Comparison of ENCODE assay signal across 19 cellular contexts in the genomic region with DNA sequence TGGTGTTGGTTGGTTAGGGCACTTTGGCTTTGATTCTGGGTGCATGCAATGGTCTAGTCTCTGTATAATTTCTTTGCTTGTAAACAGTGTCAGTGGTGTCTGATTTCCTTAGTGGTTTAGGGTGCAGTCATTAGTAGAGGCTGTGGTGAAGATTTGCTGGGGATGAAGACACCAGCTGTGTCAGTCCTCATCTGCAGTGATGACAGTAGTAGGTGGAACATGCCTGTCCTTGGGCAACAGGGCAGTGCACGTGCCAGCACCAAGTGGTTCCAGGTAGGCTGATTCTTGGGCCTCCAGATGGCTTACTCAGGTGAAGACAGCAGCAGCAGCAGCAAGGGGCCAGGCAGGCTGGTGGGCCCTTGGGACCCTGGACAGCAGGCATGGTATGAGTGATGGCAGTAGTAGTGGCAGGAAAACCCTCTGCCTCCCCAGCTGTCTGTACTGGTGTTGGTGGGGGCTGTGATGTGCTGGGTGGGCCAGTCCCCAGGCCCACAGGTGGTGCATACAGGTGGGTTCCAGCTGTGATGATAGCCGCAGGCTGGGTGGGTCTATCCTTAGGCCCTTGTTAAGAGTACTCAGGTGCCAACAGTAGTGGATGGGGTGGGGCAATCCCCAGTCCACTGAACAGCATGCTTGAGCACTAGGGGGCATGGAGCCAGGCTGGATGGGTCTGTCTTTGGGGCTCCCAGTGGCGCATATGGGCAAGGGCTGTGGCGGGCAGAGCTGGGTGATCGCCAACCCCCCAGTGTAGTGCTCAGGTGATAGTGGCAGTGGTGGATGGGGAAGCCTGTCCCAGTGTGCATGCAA.
DNase-seq lines count a peak whose midpoint lies in the region; ATAC-seq and TF ChIP-seq lines count a peak whose summit lies in the region.
"Had no signal": no experiment of that assay in that cellular context is flagged by ENCODE, and none has a peak within 500 bp of the region (broad histone marks: within the 10 kb centered on the region; RNA-seq: fewer than 3 reads in every experiment).

No MANE protein-coding gene starts in this region.

- H3K4me1 ChIP-seq in KMS-11 (ENCODE audit: low read depth, poor library complexity, severe bottlenecking) (peaks cover 74% of the 10 kb centered on the region), tibial nerve (no peaks in the 10 kb centered on the region)
- H3K4me1 ChIP-seq: body of pancreas, colonic mucosa had no signal

- H2AFZ ChIP-seq in KMS-11 (ENCODE audit: low read depth), result 0 out of 2 replicates have a peak overlapping the region, but pooled peaks have one; percentile 42

- H3K4me2 ChIP-seq in KMS-11, result peak overlapping the region; percentile 13

- peaks cover 2% of the 10 kb centered on the region for H3K9me3 Mint-ChIP-seq in activated CD4-positive, alpha-beta T cell treated with anti-CD3 and anti-CD28 coated beads, Interleukin-2, amount 10 ng/mL, durations not matched to agents 7 days and 5 days
- H3K9me3 Mint-ChIP-seq in activated T-helper 2 cell treated with anti-CD3 and anti-CD28 coated beads, Interferon-gamma antibody, Interleukin-2, Interleukin-4, amounts not matched to agents 10 μg/mL and 5 μg/mL and 100 μg/mL, durations not matched to agents 14 hours and 24 hours and 36 hours, result no peaks in the 10 kb centered on the region
- no peaks in the 10 kb centered on the region for H3K9me3 Mint-ChIP-seq in stimulated activated effector memory CD8-positive, alpha-beta T cell treated with anti-CD3 and anti-CD28 coated beads, Interleukin-12 subunit alpha, Interleukin-12 subunit beta, amount 100 ng/mL, for 72 hours
- H3K9me3 Mint-ChIP-seq: activated naive CD4-positive, alpha-beta T cell treated with anti-CD3 and anti-CD28 coated beads, Interleukin-2, amount 50 U/mL, for 24 hours; CD4-positive, CD25-positive, alpha-beta regulatory T cell had no signal

- 97 to 98% methylated on average over 4 to 5 of the region's 5 CpGs for WGBS in tibial nerve, 2 donors

- CTCF ChIA-PET in activated CD4-positive, alpha-beta T cell treated with anti-CD3 and anti-CD28 coated beads, Interleukin-2, amount 10 ng/mL, durations not matched to agents 7 days and 5 days (lab: Charles Lee), result interaction anchor here (1.0 to 1.1 kb wide), 2 partner anchors 10 kb away, joined by 3 to 4 read pairs; no protein-coding TSS in a partner anchor

- peak overlapping the region; percentile 91 for H3K27ac Mint-ChIP-seq in activated CD4-positive, alpha-beta T cell treated with anti-CD3 and anti-CD28 coated beads, Interleukin-2, amount 10 ng/mL, durations not matched to agents 7 days and 5 days
- H3K27ac Mint-ChIP-seq in activated T-helper 2 cell treated with anti-CD3 and anti-CD28 coated beads, Interferon-gamma antibody, Interleukin-2, Interleukin-4, amounts not matched to agents 10 μg/mL and 5 μg/mL and 100 μg/mL, durations not matched to agents 14 hours and 24 hours and 36 hours, result peak overlapping the region; percentile 91
- H3K27ac Mint-ChIP-seq in stimulated activated effector memory CD8-positive, alpha-beta T cell treated with anti-CD3 and anti-CD28 coated beads, Interleukin-12 subunit alpha, Interleukin-12 subunit beta, amount 100 ng/mL, for 72 hours, result no peak overlapping the region
- H3K27ac Mint-ChIP-seq: activated naive CD4-positive, alpha-beta T cell treated with anti-CD3 and anti-CD28 coated beads, Interleukin-2, amount 50 U/mL, for 24 hours; immature natural killer cell had no signal

- H3K9ac ChIP-seq in KMS-11, result no peak overlapping the region

- H3K27me3 Mint-ChIP-seq in activated CD4-positive, alpha-beta T cell treated with anti-CD3 and anti-CD28 coated beads, Interleukin-2, amount 10 ng/mL, durations not matched to agents 7 days and 5 days, result no peaks in the 10 kb centered on the region
- no peaks in the 10 kb centered on the region for H3K27me3 Mint-ChIP-seq in activated T-helper 2 cell treated with anti-CD3 and anti-CD28 coated beads, Interferon-gamma antibody, Interleukin-2, Interleukin-4, amounts not matched to agents 10 μg/mL and 5 μg/mL and 100 μg/mL, durations not matched to agents 14 hours and 24 hours and 36 hours (ENCODE audit: low read depth)

- TF ChIP-seq EP300 in tibial nerve (IDR thresholded peaks at IDR 0.05), result no peak

- TF ChIP-seq POLR2A in tibial nerve (IDR thresholded peaks at IDR 0.05), result no peak

- H3K27me3 ChIP-seq in KMS-11 (ENCODE audit: insufficient read depth, low read depth), result no peaks in the 10 kb centered on the region
- H3K27me3 ChIP-seq in MG63, result no peaks in the 10 kb centered on the region
- H3K27me3 ChIP-seq in tibial nerve, result no peaks in the 10 kb centered on the region
- H3K27me3 ChIP-seq: body of pancreas, colonic mucosa, heart right ventricle, ovary had no signal

- H3K36me3 ChIP-seq in KMS-11 (ENCODE audit: insufficient read depth), result no peaks in the 10 kb centered on the region
- H3K36me3 ChIP-seq in MG63, result no peaks in the 10 kb centered on the region
- no peaks in the 10 kb centered on the region for H3K36me3 ChIP-seq in tibial nerve
- H3K36me3 ChIP-seq: colonic mucosa, heart right ventricle, ovary had no signal

- peaks cover 12% of the 10 kb centered on the region for H3K36me3 Mint-ChIP-seq in activated CD4-positive, alpha-beta T cell treated with anti-CD3 and anti-CD28 coated beads, Interleukin-2, amount 10 ng/mL, durations not matched to agents 7 days and 5 days (ENCODE audit: low read depth)
- H3K36me3 Mint-ChIP-seq in activated T-helper 2 cell treated with anti-CD3 and anti-CD28 coated beads, Interferon-gamma antibody, Interleukin-2, Interleukin-4, amounts not matched to agents 10 μg/mL and 5 μg/mL and 100 μg/mL, durations not matched to agents 14 hours and 24 hours and 36 hours (ENCODE audit: low read depth), result peaks cover 34% of the 10 kb centered on the region
- H3K36me3 Mint-ChIP-seq in stimulated activated effector memory CD8-positive, alpha-beta T cell treated with anti-CD3 and anti-CD28 coated beads, Interleukin-12 subunit alpha, Interleukin-12 subunit beta, amount 100 ng/mL, for 72 hours, result no peaks in the 10 kb centered on the region
- H3K36me3 Mint-ChIP-seq: activated naive CD4-positive, alpha-beta T cell treated with anti-CD3 and anti-CD28 coated beads, Interleukin-2, amount 50 U/mL, for 24 hours; CD4-positive, CD25-positive, alpha-beta regulatory T cell; immature natural killer cell had no signal

- peak overlapping the region; percentile 68 for H3K4me3 Mint-ChIP-seq in activated CD4-positive, alpha-beta T cell treated with anti-CD3 and anti-CD28 coated beads, Interleukin-2, amount 10 ng/mL, durations not matched to agents 7 days and 5 days
- peak overlapping the region; percentile 81 for H3K4me3 Mint-ChIP-seq in activated T-helper 2 cell treated with anti-CD3 and anti-CD28 coated beads, Interferon-gamma antibody, Interleukin-2, Interleukin-4, amounts not matched to agents 10 μg/mL and 5 μg/mL and 100 μg/mL, durations not matched to agents 14 hours and 24 hours and 36 hours (ENCODE audit: low read depth)
- no peak overlapping the region for H3K4me3 Mint-ChIP-seq in stimulated activated effector memory CD8-positive, alpha-beta T cell treated with anti-CD3 and anti-CD28 coated beads, Interleukin-12 subunit alpha, Interleukin-12 subunit beta, amount 100 ng/mL, for 72 hours
- H3K4me3 Mint-ChIP-seq: activated naive CD4-positive, alpha-beta T cell treated with anti-CD3 and anti-CD28 coated beads, Interleukin-2, amount 50 U/mL, for 24 hours; CD4-positive, CD25-positive, alpha-beta regulatory T cell; immature natural killer cell had no signal

- TF ChIP-seq CTCF in KMS-11 (conservative IDR thresholded peaks at IDR 0.05; ENCODE audit: low read depth, low read length), result no peak
- TF ChIP-seq CTCF in tibial nerve (IDR thresholded peaks at IDR 0.05), result no peak

- peak; percentile 75 for ATAC-seq in stimulated activated effector memory CD8-positive, alpha-beta T cell treated with anti-CD3 and anti-CD28 coated beads, Interleukin-12 subunit alpha, Interleukin-12 subunit beta, amount 100 ng/mL, for 72 hours
- ATAC-seq in HG03108 (IDR thresholded peaks at IDR 0.05; ENCODE audit: unreplicated experiment), result no peak
- ATAC-seq: body of pancreas had no signal

- POLR2A ChIA-PET in activated CD4-positive, alpha-beta T cell treated with anti-CD3 and anti-CD28 coated beads, Interleukin-2, amount 10 ng/mL, durations not matched to agents 7 days and 5 days (lab: Charles Lee), result no interaction called here

- peaks cover 60% of the 10 kb centered on the region for H3K4me1 Mint-ChIP-seq in activated CD4-positive, alpha-beta T cell treated with anti-CD3 and anti-CD28 coated beads, Interleukin-2, amount 10 ng/mL, durations not matched to agents 7 days and 5 days
- peaks cover 72% of the 10 kb centered on the region for H3K4me1 Mint-ChIP-seq in activated T-helper 2 cell treated with anti-CD3 and anti-CD28 coated beads, Interferon-gamma antibody, Interleukin-2, Interleukin-4, amounts not matched to agents 10 μg/mL and 5 μg/mL and 100 μg/mL, durations not matched to agents 14 hours and 24 hours and 36 hours (ENCODE audit: low read depth)
- peaks cover 6% of the 10 kb centered on the region for H3K4me1 Mint-ChIP-seq in stimulated activated effector memory CD8-positive, alpha-beta T cell treated with anti-CD3 and anti-CD28 coated beads, Interleukin-12 subunit alpha, Interleukin-12 subunit beta, amount 100 ng/mL, for 72 hours
- H3K4me1 Mint-ChIP-seq: activated naive CD4-positive, alpha-beta T cell treated with anti-CD3 and anti-CD28 coated beads, Interleukin-2, amount 50 U/mL, for 24 hours; immature natural killer cell had no signal

- H3K79me2 ChIP-seq in KMS-11 (ENCODE audit: insufficient read depth, low read depth), result no peaks in the 10 kb centered on the region

- H4K20me1 ChIP-seq in KMS-11 (ENCODE audit: insufficient read depth), result no peaks in the 10 kb centered on the region

- peak overlapping the region; percentile 50; the same call in 1 of the 2 replicates for H3K27ac ChIP-seq in KMS-11
- no peak overlapping the region for H3K27ac ChIP-seq in tibial nerve
- H3K27ac ChIP-seq: body of pancreas, colonic mucosa, heart right ventricle, ovary had no signal

- H3K9me3 ChIP-seq in MG63 (peaks cover 5% of the 10 kb centered on the region), tibial nerve (no peaks in the 10 kb centered on the region)
- H3K9me3 ChIP-seq: body of pancreas, colonic mucosa, heart right ventricle, ovary had no signal

- DNase-seq in activated CD4-positive, alpha-beta T cell treated with anti-CD3 and anti-CD28 coated beads, Interleukin-2, amount 10 ng/mL, durations not matched to agents 7 days and 5 days, result peak; percentile 42
- no peak for DNase-seq in activated CD4-positive, alpha-beta T cell treated with anti-CD3 and anti-CD28 coated beads for 48 hours
- DNase-seq in activated T-helper 2 cell treated with anti-CD3 and anti-CD28 coated beads, Interferon-gamma antibody, Interleukin-2, Interleukin-4, amounts not matched to agents 10 μg/mL and 5 μg/mL and 100 μg/mL, durations not matched to agents 14 hours and 24 hours and 36 hours (ENCODE audit: low spot score), result peak; percentile 35
- no peak for DNase-seq in stimulated activated effector memory CD8-positive, alpha-beta T cell treated with anti-CD3 and anti-CD28 coated beads, Interleukin-12 subunit alpha, Interleukin-12 subunit beta, amount 100 ng/mL, for 72 hours (ENCODE audit: low spot score in 2 of 2)
- DNase-seq in MG63 (no peak), tibial nerve (ENCODE audit: low spot score in 2 of 2) (no peak)
- DNase-seq: body of pancreas; colonic mucosa; DMS153; heart right ventricle; immature natural killer cell; NCI-H146; NCI-H2227 treated with DMSO at 0.1 percent for 48 hours; stimulated activated CD4-positive, alpha-beta T cell treated with anti-CD3 and anti-CD28 coated beads, Interleukin-2, amount 100 ng/mL, for 48 hours had no signal

- H3K4me3 ChIP-seq in KMS-11 (IDR thresholded peaks at IDR 0.05; ENCODE audit: insufficient read depth, low read depth, low read length), result no peak overlapping the region
- no peak overlapping the region for H3K4me3 ChIP-seq in MG63
- no peak overlapping the region for H3K4me3 ChIP-seq in tibial nerve
- H3K4me3 ChIP-seq: body of pancreas, colonic mucosa, heart right ventricle, ovary had no signal

- intact Hi-C loops in activated T-helper 2 cell treated with anti-CD3 and anti-CD28 coated beads, Interferon-gamma antibody, Interleukin-2, Interleukin-4, amounts not matched to agents 10 μg/mL and 5 μg/mL and 100 μg/mL, durations not matched to agents 14 hours and 24 hours and 36 hours (cut with micrococcal nuclease), result loop anchor here (1.0 to 10.0 kb wide), 8 partner anchors 19 to 845 kb away; no protein-coding TSS in a partner anchor

Comparison
In these comparisons a context has a peak if more than half of its experiments do, and no peak if none do; other contexts are left out.
1. DNase-seq: peak in activated CD4-positive, alpha-beta T cell treated with anti-CD3 and anti-CD28 coated beads, Interleukin-2, amount 10 ng/mL, durations not matched to agents 7 days and 5 days (single experiment) and activated T-helper 2 cell treated with anti-CD3 and anti-CD28 coated beads, Interferon-gamma antibody, Interleukin-2, Interleukin-4, amounts not matched to agents 10 μg/mL and 5 μg/mL and 100 μg/mL, durations not matched to agents 14 hours and 24 hours and 36 hours (single experiment); none in activated CD4-positive, alpha-beta T cell treated with anti-CD3 and anti-CD28 coated beads for 48 hours (single experiment), stimulated activated effector memory CD8-positive, alpha-beta T cell treated with anti-CD3 and anti-CD28 coated beads, Interleukin-12 subunit alpha, Interleukin-12 subunit beta, amount 100 ng/mL, for 72 hours (0 of 2), MG63 (single experiment) and tibial nerve (0 of 2).